In the genomic region with DNA sequence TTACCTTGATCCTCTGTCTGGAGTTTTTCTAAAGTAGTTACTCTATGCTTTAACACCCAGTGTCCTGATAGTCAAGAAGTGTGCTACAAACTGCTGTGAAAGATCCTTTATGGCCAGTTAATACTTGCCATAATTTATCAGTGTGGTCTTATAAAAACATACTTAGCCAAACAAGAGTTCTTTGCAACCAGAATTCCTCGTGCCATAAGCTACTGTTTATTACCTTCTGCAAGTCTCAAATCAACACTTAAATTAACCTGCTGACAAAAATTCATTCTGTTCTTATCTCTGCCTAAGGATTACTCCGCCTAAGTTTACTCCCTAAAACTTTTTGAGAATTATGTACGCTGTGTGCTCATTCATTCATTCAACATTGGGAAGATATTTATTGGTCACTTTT, we compare ENCODE assay signal across 28 cellular contexts. TPM values are rescaled to one million over a fixed set of nuclear protein-coding genes. Genes with fewer than 3 reads are reported as not detected.
DNase-seq lines count a peak whose midpoint lies in the region; ATAC-seq, FAIRE-seq and TF ChIP-seq lines count a peak whose summit lies in the region.
"Had no signal": no experiment of that assay in that cellular context is flagged by ENCODE, and none has a peak within 500 bp of the region (broad histone marks: within the 10 kb centered on the region; RNA-seq: fewer than 3 reads in every experiment).

No MANE protein-coding gene starts in this region.

- FAIRE-seq in small intestine (lab: Jason Lieb, UNC) = no peak
- FAIRE-seq: A549, GM12891, GM18507 had no signal

- 0 out of 2 replicates have a peak overlapping the region, but pooled peaks have one; percentile 8 for H3K4me2 ChIP-seq in KMS-11
- H3K4me2 ChIP-seq: A549; BLaER1 treated with 17β-estradiol and CSF1 and Interleukin-3, amounts not matched to agents 10 nM and 100 nM; GM23338 had no signal

- CTCF ChIA-PET in activated CD8-positive, alpha-beta T cell treated with anti-CD3 and anti-CD28 coated beads for 36 hours (lab: Charles Lee) = no interaction called here

- H3K27ac Mint-ChIP-seq in activated CD8-positive, alpha-beta T cell treated with anti-CD3 and anti-CD28 coated beads for 36 hours = no peak overlapping the region
- H3K27ac Mint-ChIP-seq: CD14-positive monocyte; CD4-positive, alpha-beta T cell; GM23338; H9; HFFc6 had no signal

- no peaks in the 10 kb centered on the region for H3K27me3 Mint-ChIP-seq in activated CD8-positive, alpha-beta T cell treated with anti-CD3 and anti-CD28 coated beads for 36 hours
- H3K27me3 Mint-ChIP-seq: CD4-positive, alpha-beta T cell had no signal

- H3K9ac ChIP-seq in KMS-11 = no peak overlapping the region
- no peak overlapping the region for H3K9ac ChIP-seq in duodenal mucosa (ENCODE audit: low read depth in 1 of 2, low read length in 2 of 2)
- H3K9ac ChIP-seq: BLaER1 treated with 17β-estradiol and CSF1 and Interleukin-3, amounts not matched to agents 10 nM and 100 nM had no signal

- H3K4me3 Mint-ChIP-seq in activated CD8-positive, alpha-beta T cell treated with anti-CD3 and anti-CD28 coated beads for 36 hours = no peak overlapping the region
- H3K4me3 Mint-ChIP-seq: CD14-positive monocyte; CD4-positive, alpha-beta T cell; GM23338; H9; HFFc6 had no signal

- TF ChIP-seq CTCF in KMS-11 (conservative IDR thresholded peaks at IDR 0.05; ENCODE audit: low read depth, low read length) = no peak
- TF ChIP-seq CTCF in activated CD8-positive, alpha-beta T cell treated with anti-CD3 and anti-CD28 coated beads for 36 hours (IDR thresholded peaks at IDR 0.05) = no peak

- peaks cover 4% of the 10 kb centered on the region for H3K36me3 Mint-ChIP-seq in activated CD8-positive, alpha-beta T cell treated with anti-CD3 and anti-CD28 coated beads for 36 hours (ENCODE audit: low read depth)
- H3K36me3 Mint-ChIP-seq: CD14-positive monocyte had no signal

- WGBS in small intestine, 3 donors = 22 to 54% (median 34%) methylated on average over 3 of the region's 3 CpGs

- H3K4me1 ChIP-seq in KMS-11 (ENCODE audit: low read depth, poor library complexity, severe bottlenecking) = peaks cover 5% of the 10 kb centered on the region
- peaks cover 8 to 14% of the 10 kb centered on the region in 2 donors for H3K4me1 ChIP-seq in duodenal mucosa (ENCODE audit: control insufficient read depth in 1 of 2, insufficient read depth in 2 of 2, low read length in 2 of 2)
- no peaks in the 10 kb centered on the region for H3K4me1 ChIP-seq in small intestine (ENCODE audit: control insufficient read depth in 2 of 2, insufficient read depth in 1 of 2, low read depth in 1 of 2, low read length in 1 of 2)
- H3K4me1 ChIP-seq: A549; BE2C; BLaER1 treated with 17β-estradiol and CSF1 and Interleukin-3, amounts not matched to agents 10 nM and 100 nM had no signal

- H3K27ac ChIP-seq in KMS-11 (no peak overlapping the region), duodenal mucosa (ENCODE audit: low read depth, low read length) (peak overlapping the region; percentile 6), small intestine (ENCODE audit: low read depth in 1 of 2, low read length in 1 of 2) (no peak overlapping the region), caudate nucleus (ENCODE audit: low read depth, low read length) (no peak overlapping the region)
- H3K27ac ChIP-seq: A549; BLaER1 treated with 17β-estradiol and CSF1 and Interleukin-3, amounts not matched to agents 10 nM and 100 nM had no signal

- H3K9me3 ChIP-seq in duodenal mucosa (ENCODE audit: control insufficient read depth in 1 of 2, low read length in 2 of 2) (peaks cover 9 to 19% of the 10 kb centered on the region in 2 donors), small intestine (ENCODE audit: control insufficient read depth, low read depth) (no peaks in the 10 kb centered on the region)
- H3K9me3 ChIP-seq: BE2C had no signal

- DNase-seq in small intestine (peak; percentile 9), caudate nucleus (lab: John Stamatoyannopoulos, UW) (no peak)
- no peak for DNase-seq in activated CD8-positive, alpha-beta T cell treated with anti-CD3 and anti-CD28 coated beads for 36 hours
- DNase-seq: 8988T; ACHN; AML-193; BE2C; Calu3; CD4-positive, alpha-beta T cell; COR-L47; DMS53; DMS79 treated with DMSO at 0.1 percent for 48 hours; GF-D8; H9; HFFc6 had no signal

- H3K4me1 Mint-ChIP-seq in activated CD8-positive, alpha-beta T cell treated with anti-CD3 and anti-CD28 coated beads for 36 hours (ENCODE audit: low read depth) = no peaks in the 10 kb centered on the region
- H3K4me1 Mint-ChIP-seq: CD14-positive monocyte, GM23338, H9 had no signal

- H3K36me3 ChIP-seq in KMS-11 (ENCODE audit: insufficient read depth) (no peaks in the 10 kb centered on the region), duodenal mucosa (ENCODE audit: control insufficient read depth in 1 of 2, insufficient read depth in 2 of 2, low read length in 2 of 2) (no peaks in the 10 kb centered on the region), small intestine (ENCODE audit: control insufficient read depth in 2 of 2, insufficient read depth in 2 of 2, low read length in 2 of 2) (no peaks in the 10 kb centered on the region)
- H3K36me3 ChIP-seq: BE2C had no signal

- H3K4me3 ChIP-seq in KMS-11 (IDR thresholded peaks at IDR 0.05; ENCODE audit: insufficient read depth, low read depth, low read length) = no peak overlapping the region
- peak overlapping the region in 1 of 2 donors; percentile 24 for H3K4me3 ChIP-seq in duodenal mucosa (ENCODE audit: low read depth in 1 of 2, low read length in 2 of 2)
- H3K4me3 ChIP-seq in small intestine (ENCODE audit: low read depth in 1 of 2, low read length in 2 of 2) = no peak overlapping the region
- H3K4me3 ChIP-seq: A549; BLaER1 treated with 17β-estradiol and CSF1 and Interleukin-3, amounts not matched to agents 10 nM and 100 nM; GM23338 had no signal

- intact Hi-C loops in activated CD8-positive, alpha-beta T cell treated with anti-CD3 and anti-CD28 coated beads for 36 hours (cut with micrococcal nuclease) = no loop called here

- H3K9me3 Mint-ChIP-seq in activated CD8-positive, alpha-beta T cell treated with anti-CD3 and anti-CD28 coated beads for 36 hours = peaks cover 14% of the 10 kb centered on the region

- no peaks in the 10 kb centered on the region for H4K20me1 ChIP-seq in KMS-11 (ENCODE audit: insufficient read depth)
- H4K20me1 ChIP-seq: BLaER1 treated with 17β-estradiol and CSF1 and Interleukin-3, amounts not matched to agents 10 nM and 100 nM had no signal

- H3K27me3 ChIP-seq in KMS-11 (ENCODE audit: insufficient read depth, low read depth) (no peaks in the 10 kb centered on the region), duodenal mucosa (ENCODE audit: control insufficient read depth in 1 of 2, insufficient read depth in 2 of 2, low read length in 2 of 2) (no peaks in the 10 kb centered on the region), small intestine (ENCODE audit: control insufficient read depth in 2 of 2, insufficient read depth in 2 of 2, low read length in 2 of 2) (no peaks in the 10 kb centered on the region)
- H3K27me3 ChIP-seq: BLaER1 treated with 17β-estradiol and CSF1 and Interleukin-3, amounts not matched to agents 10 nM and 100 nM had no signal

- no peak overlapping the region for H2AFZ ChIP-seq in KMS-11 (ENCODE audit: low read depth)
- H2AFZ ChIP-seq: GM23338 had no signal

- no peaks in the 10 kb centered on the region for H3K79me2 ChIP-seq in KMS-11 (ENCODE audit: insufficient read depth, low read depth)

- no peak for ATAC-seq in HG02642 (IDR thresholded peaks at IDR 0.05; ENCODE audit: poor library complexity, unreplicated experiment)
- no peak for ATAC-seq in activated CD8-positive, alpha-beta T cell treated with anti-CD3 and anti-CD28 coated beads for 36 hours
- ATAC-seq: A549, GM23338, HCT116 had no signal

- POLR2A ChIA-PET in activated CD8-positive, alpha-beta T cell treated with anti-CD3 and anti-CD28 coated beads for 36 hours (lab: Charles Lee) = no interaction called here

RNA-seq across cellular contexts. Expression of gene ZNF75A, which starts 22.8 kb away (rescaled TPM):
- 10 to 100 TPM; 12.2 to 18.1 (median 15.9) TPM for polyA plus RNA-seq in small intestine
- 10 to 100 TPM; 21.2 to 21.7 TPM for total RNA-seq in activated CD8-positive, alpha-beta T cell treated with anti-CD3 and anti-CD28 coated beads for 36 hours

RNA-seq across cellular contexts. Expression of gene TIGD7, which starts 22.9 kb away (rescaled TPM):
- 1 to 10 TPM in 2 of 3 donors, under 1 TPM in 1; 0.89 to 2.2 (median 1.6) TPM for polyA plus RNA-seq in small intestine
- 1 to 10 TPM; 4.0 to 4.7 TPM for total RNA-seq in activated CD8-positive, alpha-beta T cell treated with anti-CD3 and anti-CD28 coated beads for 36 hours

RNA-seq across cellular contexts. Expression of gene OR2C1, which starts 27.6 kb away (rescaled TPM):
- under 1 TPM in 1 of 3 donors, not detected in 2; 0.04 TPM for polyA plus RNA-seq in small intestine
- not detected for total RNA-seq in activated CD8-positive, alpha-beta T cell treated with anti-CD3 and anti-CD28 coated beads for 36 hours
- total RNA-seq: Calu3; CD4-positive, alpha-beta T cell; Daoy; G401; GM23338; H4; H9; HFFc6 had no signal
- polyA plus RNA-seq: A549, CD14-positive monocyte, GM23338 had no signal

RNA-seq across cellular contexts. Expression of gene ZNF263, which starts 44.8 kb away (rescaled TPM):
- polyA plus RNA-seq in small intestine = 10 to 100 TPM; 11.0 to 15.9 (median 12.4) TPM
- 10 to 100 TPM; 19.5 to 22.0 TPM for total RNA-seq in activated CD8-positive, alpha-beta T cell treated with anti-CD3 and anti-CD28 coated beads for 36 hours
